In genomic region chr4:15457401-15458201, GRCh38 we compare ENCODE assay signal across 8 cellular contexts. TPM values are rescaled to one million over a fixed set of nuclear protein-coding genes. Genes with fewer than 3 reads are reported as not detected.
DNase-seq lines count a peak whose midpoint lies in the region; ATAC-seq and TF ChIP-seq lines count a peak whose summit lies in the region.

No MANE protein-coding gene starts in this region.

- ATAC-seq in GM21515 (IDR thresholded peaks at IDR 0.05; ENCODE audit: unreplicated experiment) (peak; percentile 96), HG03571 (IDR thresholded peaks at IDR 0.05; ENCODE audit: unreplicated experiment) (peak; percentile 86)

- H3K4me1 Mint-ChIP-seq in neural progenitor cell, result peaks cover 11% of the 10 kb centered on the region

- no peaks in the 10 kb centered on the region for H3K27me3 ChIP-seq in esophagus squamous epithelium
- H3K27me3 ChIP-seq in neural progenitor cell, result no peaks in the 10 kb centered on the region

- H4K20me1 ChIP-seq in neural progenitor cell (ENCODE audit: low read depth), result no peaks in the 10 kb centered on the region

- no peaks in the 10 kb centered on the region for H3K79me2 ChIP-seq in neural progenitor cell (ENCODE audit: low read depth)

- H3K9me3 ChIP-seq in esophagus squamous epithelium, result no peaks in the 10 kb centered on the region
- no peaks in the 10 kb centered on the region for H3K9me3 ChIP-seq in neural progenitor cell (ENCODE audit: low read depth)

- H3K27ac Mint-ChIP-seq in neural progenitor cell, result no peak overlapping the region

- H3K4me1 ChIP-seq in esophagus squamous epithelium (peaks cover 4 to 26% (median 17%) of the 10 kb centered on the region in 3 donors), neural progenitor cell (peaks cover 7% of the 10 kb centered on the region)

- H3K4me3 Mint-ChIP-seq in neural progenitor cell, result no peak overlapping the region

- intact Hi-C loops in esophagus squamous epithelium (cut with DNase I), result loop anchor here (5.0 kb wide), 1 partner anchor 220 kb away; no protein-coding TSS in a partner anchor

- TF ChIP-seq CTCF in esophagus squamous epithelium (IDR thresholded peaks at IDR 0.05) (peak; percentile 65 to 84 (median 70)), neural progenitor cell (IDR thresholded peaks at IDR 0.05) (peak; percentile 88)

- H3K27ac ChIP-seq in esophagus squamous epithelium, result peak overlapping the region in 3 of 4 donors; percentile 53 to 88 (median 79)
- H3K27ac ChIP-seq in neural progenitor cell, result no peak overlapping the region

- no peak for TF ChIP-seq POLR2A in esophagus squamous epithelium (IDR thresholded peaks at IDR 0.05)

- H3K9ac ChIP-seq in neural progenitor cell, result no peak overlapping the region

- no peak overlapping the region for H3K4me2 ChIP-seq in neural progenitor cell

- WGBS in esophagus squamous epithelium, 2 donors, result 10 to 22% methylated on average over 7 of the region's 7 CpGs

- no peak overlapping the region for H3K4me3 ChIP-seq in esophagus squamous epithelium
- H3K4me3 ChIP-seq in neural progenitor cell, result no peak overlapping the region

- H3K36me3 Mint-ChIP-seq in neural progenitor cell, result no peaks in the 10 kb centered on the region

- no peaks in the 10 kb centered on the region for H3F3A ChIP-seq in neural progenitor cell (ENCODE audit: low read depth)

- peak; percentile 5 for DNase-seq in NCI-H2171 treated with DMSO at 0.1 percent for 48 hours (lab: John Stamatoyannopoulos, UW)
- DNase-seq in NCI-H2171 (lab: John Stamatoyannopoulos, UW), result no peak
- DNase-seq in SK-N-DZ (ENCODE audit: low spot score), result peak; percentile 49
- DNase-seq in esophagus squamous epithelium (lab: John Stamatoyannopoulos, UW), result no peak
- peak; percentile 46 for DNase-seq in neural progenitor cell (ENCODE audit: low spot score)
- no peak for DNase-seq in NCI-H2107 treated with DMSO at 0.1 percent for 48 hours (lab: John Stamatoyannopoulos, UW; ENCODE audit: unreplicated experiment)

- H3K36me3 ChIP-seq in esophagus squamous epithelium (no peaks in the 10 kb centered on the region), neural progenitor cell (no peaks in the 10 kb centered on the region)

- H2AFZ ChIP-seq in neural progenitor cell (replicated peaks), result no peak overlapping the region

- H3K9me3 Mint-ChIP-seq in neural progenitor cell, result no peaks in the 10 kb centered on the region

- H3K27me3 Mint-ChIP-seq in neural progenitor cell (ENCODE audit: insufficient read depth, low read depth), result peaks cover 2% of the 10 kb centered on the region

RNA-seq across cellular contexts. Expression of gene CC2D2A, which starts 12.1 kb away (rescaled TPM):
- polyA plus RNA-seq in SK-N-DZ (2014; cell fraction: cytosol; rRNA removed), result 17.6 and 39.0 TPM in 2 replicates
- 10.7 and 23.5 TPM in 2 replicates for polyA plus RNA-seq in SK-N-DZ (2014; cell fraction: nucleus; rRNA removed)
- total RNA-seq in esophagus squamous epithelium, result 1 to 10 TPM; 2.1 to 9.0 (median 6.4) TPM
- total RNA-seq in neural progenitor cell (ENCODE audit: low replicate concordance), result 18.9 and 40.0 TPM in 2 replicates

RNA-seq across cellular contexts. Expression of gene C1QTNF7, which starts 29.8 kb away (rescaled TPM):
- polyA plus RNA-seq in SK-N-DZ (2014; cell fraction: cytosol; rRNA removed), result not detected in 2 replicates
- polyA plus RNA-seq in SK-N-DZ (2014; cell fraction: nucleus; rRNA removed), result not detected in 2 replicates
- total RNA-seq in esophagus squamous epithelium, result 10 to 100 TPM in 1 of 4 donors, 1 to 10 TPM in 1, under 1 TPM in 2; 0.11 to 12.2 (median 1.5) TPM
- not detected in 2 replicates for total RNA-seq in neural progenitor cell (ENCODE audit: low replicate concordance)

Comparison
In these comparisons a context has a peak if more than half of its experiments do, and no peak if none do; other contexts are left out.
1. DNase-seq: peak in NCI-H2171 treated with DMSO at 0.1 percent for 48 hours (single experiment), SK-N-DZ (single experiment) and neural progenitor cell (single experiment); none in NCI-H2171 (single experiment), esophagus squamous epithelium (single experiment) and NCI-H2107 treated with DMSO at 0.1 percent for 48 hours (single experiment).